ENCODE assay signal across 13 cellular contexts in genomic region chr14:68730811-68731425, GRCh38.
DNase-seq lines count a peak whose midpoint lies in the region; ATAC-seq and TF ChIP-seq lines count a peak whose summit lies in the region.
"Had no signal": no experiment of that assay in that cellular context is flagged by ENCODE, and none has a peak within 500 bp of the region (broad histone marks: within the 10 kb centered on the region; RNA-seq: fewer than 3 reads in every experiment).

No MANE protein-coding gene starts in this region.

- no peaks in the 10 kb centered on the region for H3K9me3 Mint-ChIP-seq in MCF 10A (ENCODE audit: unreplicated experiment)
- H3K9me3 Mint-ChIP-seq in activated CD4-positive, alpha-beta T cell treated with anti-CD3 and anti-CD28 coated beads, Interleukin-2, amount 10 ng/mL, durations not matched to agents 7 days and 5 days = no peaks in the 10 kb centered on the region
- H3K9me3 Mint-ChIP-seq: activated T-cell treated with anti-CD3 and anti-CD28 coated beads, Interleukin-2, amount 50 U/mL, for 24 hours had no signal

- TF ChIP-seq CTCF in spleen (IDR thresholded peaks at IDR 0.05 in 8 of 11, conservative IDR thresholded peaks at IDR 0.05 in 3 of 11) = no peak
- no peak for TF ChIP-seq CTCF in MCF 10A (IDR thresholded peaks at IDR 0.05; ENCODE audit: unreplicated experiment)

- CTCF ChIA-PET in MCF 10A (lab: Yijun Ruan, JAX) = no interaction called here
- CTCF ChIA-PET in activated CD4-positive, alpha-beta T cell treated with anti-CD3 and anti-CD28 coated beads, Interleukin-2, amount 10 ng/mL, durations not matched to agents 7 days and 5 days (lab: Charles Lee) = interaction anchor here (1.1 to 1.2 kb wide), 3 partner anchors 9 to 11 kb away, joined by 3 to 6 read pairs (median 4); no protein-coding TSS in a partner anchor

- 75 to 83% (median 77%) methylated on average over 8 of the region's 8 CpGs for WGBS in spleen, 5 donors

- no peaks in the 10 kb centered on the region for H3K36me3 ChIP-seq in spleen

- no peaks in the 10 kb centered on the region for H3K4me1 Mint-ChIP-seq in MCF 10A (ENCODE audit: insufficient read depth, unreplicated experiment)
- peaks cover 30% of the 10 kb centered on the region for H3K4me1 Mint-ChIP-seq in activated CD4-positive, alpha-beta T cell treated with anti-CD3 and anti-CD28 coated beads, Interleukin-2, amount 10 ng/mL, durations not matched to agents 7 days and 5 days

- POLR2A ChIA-PET in MCF 10A (lab: Yijun Ruan, JAX) = interaction anchor here (0.6 to 1.4 kb wide), 2 partner anchors 11 to 211 kb away, joined by 3 read pairs; no protein-coding TSS in a partner anchor
- POLR2A ChIA-PET in activated CD4-positive, alpha-beta T cell treated with anti-CD3 and anti-CD28 coated beads, Interleukin-2, amount 10 ng/mL, durations not matched to agents 7 days and 5 days (lab: Charles Lee) = no interaction called here

- no peaks in the 10 kb centered on the region for H3K9me3 ChIP-seq in spleen

- no peak overlapping the region for H3K4me3 Mint-ChIP-seq in MCF 10A (ENCODE audit: unreplicated experiment)
- no peak overlapping the region for H3K4me3 Mint-ChIP-seq in activated CD4-positive, alpha-beta T cell treated with anti-CD3 and anti-CD28 coated beads, Interleukin-2, amount 10 ng/mL, durations not matched to agents 7 days and 5 days
- H3K4me3 Mint-ChIP-seq: activated T-cell treated with anti-CD3 and anti-CD28 coated beads, Interleukin-2, amount 50 U/mL, for 24 hours had no signal

- H3K27me3 ChIP-seq in spleen (replicated peaks in 1 of 7) = no peaks in the 10 kb centered on the region

- peak in 2 of 3 experiments; percentile 23 to 24 for DNase-seq in NCI-H1417 (lab: John Stamatoyannopoulos, UW)
- no peak for DNase-seq in NCI-H1417 treated with DMSO at 0.1 percent for 48 hours (lab: John Stamatoyannopoulos, UW)
- peak; percentile 19 for DNase-seq in cerebellar cortex (ENCODE audit: low spot score)
- peak; percentile 82 for DNase-seq in left kidney (ENCODE audit: low read depth, low spot score)
- DNase-seq in spleen = no peak
- DNase-seq in MCF 10A (ENCODE audit: unreplicated experiment) = no peak
- DNase-seq in activated CD4-positive, alpha-beta T cell treated with anti-CD3 and anti-CD28 coated beads, Interleukin-2, amount 10 ng/mL, durations not matched to agents 7 days and 5 days = no peak
- DNase-seq: activated CD4-positive, CD25-positive, alpha-beta regulatory T cell treated with anti-CD3 and anti-CD28 coated beads, Interleukin-2, amount 50 U/mL, for 72 hours; activated T-cell treated with anti-CD3 and anti-CD28 coated beads, Interleukin-2, amount 50 U/mL, for 24 hours; NCI-H82 had no signal

- H3K4me1 ChIP-seq in spleen = peaks cover 33 to 86% (median 63%) of the 10 kb centered on the region in 6 donors

- H3K27ac Mint-ChIP-seq in MCF 10A (ENCODE audit: low read depth, unreplicated experiment) = no peak overlapping the region
- H3K27ac Mint-ChIP-seq in activated CD4-positive, alpha-beta T cell treated with anti-CD3 and anti-CD28 coated beads, Interleukin-2, amount 10 ng/mL, durations not matched to agents 7 days and 5 days = no peak overlapping the region
- H3K27ac Mint-ChIP-seq: activated T-cell treated with anti-CD3 and anti-CD28 coated beads, Interleukin-2, amount 50 U/mL, for 24 hours had no signal

- no peak for ATAC-seq in HG03565 (IDR thresholded peaks at IDR 0.05; ENCODE audit: unreplicated experiment)

- H3K36me3 Mint-ChIP-seq in MCF 10A (ENCODE audit: insufficient read depth, unreplicated experiment) = no peaks in the 10 kb centered on the region
- peaks cover 3% of the 10 kb centered on the region for H3K36me3 Mint-ChIP-seq in activated CD4-positive, alpha-beta T cell treated with anti-CD3 and anti-CD28 coated beads, Interleukin-2, amount 10 ng/mL, durations not matched to agents 7 days and 5 days (ENCODE audit: low read depth)

- no peak overlapping the region for H3K4me3 ChIP-seq in spleen
- H3K4me3 ChIP-seq: smooth muscle cell had no signal

- no peaks in the 10 kb centered on the region for H3K27me3 Mint-ChIP-seq in MCF 10A (ENCODE audit: insufficient read depth, unreplicated experiment)
- peaks cover 2% of the 10 kb centered on the region for H3K27me3 Mint-ChIP-seq in activated CD4-positive, alpha-beta T cell treated with anti-CD3 and anti-CD28 coated beads, Interleukin-2, amount 10 ng/mL, durations not matched to agents 7 days and 5 days
- H3K27me3 Mint-ChIP-seq: activated T-cell treated with anti-CD3 and anti-CD28 coated beads, Interleukin-2, amount 50 U/mL, for 24 hours had no signal

- H3K27ac ChIP-seq in spleen = peak overlapping the region in 6 of 8 donors; percentile 9 to 52 (median 48)
- H3K27ac ChIP-seq: epithelial cell of prostate had no signal

- intact Hi-C loops in spleen (cut with DNase I; ENCODE audit: low total_unique reads) = no loop called here
- intact Hi-C loops in MCF 10A (cut with micrococcal nuclease) = no loop called here

- BruUV-seq in MCF 10A (replicated peaks; lab: Mats Ljungman, UMichigan) = no TSS peak

- no peak for TF ChIP-seq POLR2A in spleen (IDR thresholded peaks at IDR 0.05)

Comparison
In these comparisons a context has a peak if more than half of its experiments do, and no peak if none do; other contexts are left out.
1. DNase-seq: peak in NCI-H1417 (2 of 3), cerebellar cortex (single experiment) and left kidney (single experiment); none in NCI-H1417 treated with DMSO at 0.1 percent for 48 hours (single experiment), spleen (single experiment), MCF 10A (single experiment) and activated CD4-positive, alpha-beta T cell treated with anti-CD3 and anti-CD28 coated beads, Interleukin-2, amount 10 ng/mL, durations not matched to agents 7 days and 5 days (single experiment).